8 cellular contexts compared by ENCODE assay signal in genomic region chr17:67824735-67825626, GRCh38. TPM values are rescaled to one million over a fixed set of nuclear protein-coding genes. Genes with fewer than 3 reads are reported as not detected.
A peak's percentile ranks its signal among the peaks of the same experiment; 100 is the strongest.
DNase-seq lines count a peak whose midpoint lies in the region; ATAC-seq, FAIRE-seq and TF ChIP-seq lines count a peak whose summit lies in the region.

Gene BPTF (plus strand): TSS chr17:67825503. CDS start chr17:67825725, 222 bp downstream.

- peak within 1 kb of the TSS; percentile 77 for H2AFZ ChIP-seq in H1 (ENCODE audit: low read length)

- H2BK20ac ChIP-seq in H1 (ENCODE audit: low read length) = no peak within 1 kb of the TSS

- H3K36me3 ChIP-seq in H1 (ENCODE audit: control insufficient read depth in 2 of 4, insufficient read depth in 4 of 4, low read length in 3 of 4) = no peaks in the 10 kb centered on the region

- TF ChIP-seq RAD21 in H1 (IDR thresholded peaks at IDR 0.05 in 1 of 2, conservative IDR thresholded peaks at IDR 0.05 in 1 of 2; ENCODE audit: low read depth in 2 of 2, low read length in 2 of 2) = peak; percentile 37 to 68

- 4% methylated on average over 39 of the region's 88 CpGs; no CpG with 5 or more reads in 1 of the 2 experiments for WGBS in H1 (ENCODE audit: extremely low coverage in 1 of 2, insufficient coverage in 1 of 2, insufficient read length in 1 of 2, insufficient replicate concordance in 2 of 2, low coverage in 1 of 2, low lambda C conversion rate in 2 of 2, missing lambda C conversion rate in 1 of 2), 2 experiments

- H3K27me3 ChIP-seq in H1 (replicated peaks in 1 of 4; ENCODE audit: control insufficient read depth in 3 of 4, extremely low read depth in 1 of 4, insufficient read depth in 3 of 4, low read length in 3 of 4) = no peaks in the 10 kb centered on the region

- peak within 1 kb of the TSS; percentile 99 for H2BK5ac ChIP-seq in H1 (ENCODE audit: low read depth, low read length)

- H4K20me1 ChIP-seq in H1 (replicated peaks in 1 of 2; ENCODE audit: control insufficient read depth in 1 of 2, insufficient read depth in 2 of 2, low read length in 2 of 2) = peaks cover 2 to 3% of the 10 kb centered on the region in 2 experiments

- H3K4me2 ChIP-seq in H1 (ENCODE audit: insufficient read depth in 1 of 2, low read depth in 2 of 2, low read length in 2 of 2) = peak within 1 kb of the TSS; percentile 59 to 89

- H2AK5ac ChIP-seq in H1 (ENCODE audit: low read depth, low read length) = peak within 1 kb of the TSS; percentile 99; the same call in 1 of the 2 replicates

- DNase-seq in COLO829 (ENCODE audit: low spot score) = peak; percentile 62
- peak; percentile 50 for DNase-seq in HS-5 (ENCODE audit: low read depth)
- DNase-seq in NOMO-1 (lab: John Stamatoyannopoulos, UW; ENCODE audit: unreplicated experiment in 2 of 2) = peak; percentile 88 to 93
- peak; percentile 80 to 81 for DNase-seq in activated CD8-positive, alpha-beta memory T cell treated with anti-CD3 and anti-CD28 coated beads for 4 hours (ENCODE audit: low read depth in 2 of 2)
- peak; percentile 70 to 93 for DNase-seq in H1 (ENCODE audit: low read depth in 1 of 2, low spot score in 2 of 2)
- DNase-seq in mesenteric fat pad (ENCODE audit: low spot score) = peak; percentile 98
- DNase-seq in stimulated activated CD8-positive, alpha-beta memory T cell treated with anti-CD3 and anti-CD28 coated beads, Interleukin-15, amount 100 ng/mL, for 24 hours (ENCODE audit: low read depth) = peak; percentile 78

- H3K9ac ChIP-seq in H1 (replicated peaks in 1 of 4; ENCODE audit: extremely low read depth in 1 of 4, low read depth in 3 of 4, low read length in 3 of 4) = peak within 1 kb of the TSS; percentile 86 to 99 (median 93)

- H2BK15ac ChIP-seq in H1 (ENCODE audit: low read length) = peak within 1 kb of the TSS; percentile 96; the same call in 1 of the 2 replicates

- H3K56ac ChIP-seq in H1 (replicated peaks; ENCODE audit: insufficient read length, low read depth, low read length) = peak within 1 kb of the TSS; percentile 97

- no peaks in the 10 kb centered on the region for H3K9me3 ChIP-seq in H1 (ENCODE audit: insufficient read depth in 2 of 2, low read depth in 1 of 2, low read length in 1 of 2)

- peak within 1 kb of the TSS; percentile 65 to 97 (median 90) for H3K4me3 ChIP-seq in H1 (ENCODE audit: extremely low read depth in 1 of 4, insufficient read depth in 2 of 4, low read depth in 3 of 4, low read length in 4 of 4)

- H4K91ac ChIP-seq in H1 (replicated peaks; ENCODE audit: insufficient read length, low read length) = peak within 1 kb of the TSS; percentile 99

- peaks cover 28 to 40% of the 10 kb centered on the region in 2 experiments for H3K79me2 ChIP-seq in H1 (ENCODE audit: control insufficient read depth in 1 of 2, insufficient read depth in 2 of 2, low read length in 2 of 2)

- H4K5ac ChIP-seq in H1 (ENCODE audit: insufficient read length, low read depth, low read length) = peak within 1 kb of the TSS; percentile 100

- peak; percentile 32 to 78; a peak in 2 of 3 replicates for TF ChIP-seq EP300 in H1 (IDR thresholded peaks at IDR 0.05; ENCODE audit: borderline replicate concordance in 1 of 2, low read depth in 2 of 2, low read length in 2 of 2)

- peaks cover 0 to 4% (median 0%) of the 10 kb centered on the region in 4 experiments; a peak in 2 of 7 replicates for H3K4me1 ChIP-seq in H1 (replicated peaks in 1 of 4; ENCODE audit: control insufficient read depth in 3 of 4, insufficient read depth in 4 of 4, low read length in 3 of 4)

- peak within 1 kb of the TSS; percentile 99 for H4K8ac ChIP-seq in H1 (ENCODE audit: extremely low read depth, insufficient read depth, low read length)

- H2BK120ac ChIP-seq in H1 (replicated peaks; ENCODE audit: low read depth, low read length) = peak within 1 kb of the TSS; percentile 98

- H3K4ac ChIP-seq in H1 (replicated peaks; ENCODE audit: insufficient read length, low read depth, low read length) = peak within 1 kb of the TSS; percentile 91

- peak; percentile 77 for ATAC-seq in GM19468 (IDR thresholded peaks at IDR 0.05; ENCODE audit: extremely low read depth, unreplicated experiment)

- FAIRE-seq in H1 (lab: Jason Lieb, UNC) = no peak

- peak; percentile 82 for TF ChIP-seq POLR2A in H1 (IDR thresholded peaks at IDR 0.05; ENCODE audit: control extremely low read depth in 1 of 2, low read depth in 2 of 2, low read length in 2 of 2)

- CTCF ChIA-PET in H1 (lab: Charles Lee; ENCODE audit: partially characterized antibody) = interaction anchor here (0.6 to 8.0 kb wide), 9 partner anchors 10 to 681 kb away, joined by 3 to 78 read pairs (median 3); no protein-coding TSS in a partner anchor

- H3K14ac ChIP-seq in H1 (ENCODE audit: insufficient read length) = peak within 1 kb of the TSS; percentile 25

- peak within 1 kb of the TSS; percentile 100 for H3K18ac ChIP-seq in H1 (ENCODE audit: extremely low read depth, low read length)

- no peaks in the 10 kb centered on the region for H3K79me1 ChIP-seq in H1 (ENCODE audit: low read depth, low read length)

- H3K23me2 ChIP-seq in H1 (ENCODE audit: low read depth, low read length) = no peaks in the 10 kb centered on the region; the same call in 1 of the 2 replicates

- H3K23ac ChIP-seq in H1 (ENCODE audit: insufficient read length) = no peak within 1 kb of the TSS

- H2BK12ac ChIP-seq in H1 (ENCODE audit: low read depth, low read length) = peak within 1 kb of the TSS; percentile 99; the same call in 1 of the 2 replicates

- TF ChIP-seq CTCF in H1 (IDR thresholded peaks at IDR 0.05; ENCODE audit: control extremely low read depth in 1 of 3, insufficient read depth in 1 of 3, low read depth in 1 of 3, low read length in 3 of 3) = peak; percentile 90 to 98 (median 98)

- peak within 1 kb of the TSS; percentile 98 for H3K27ac ChIP-seq in H1 (ENCODE audit: low read depth, low read length)

- POLR2A ChIA-PET in H1 (lab: Charles Lee; ENCODE audit: partially characterized antibody) = interaction anchor here (0.7 to 1.7 kb wide), 11 partner anchors 8 to 212 kb away, joined by 3 to 10 read pairs (median 4); no protein-coding TSS in a partner anchor

TF ChIP-seq in H1, 55 proteins besides CTCF, POLR2A, EP300 and RAD21 (continues in another document):
- TF ChIP-seq, protein P1, sequence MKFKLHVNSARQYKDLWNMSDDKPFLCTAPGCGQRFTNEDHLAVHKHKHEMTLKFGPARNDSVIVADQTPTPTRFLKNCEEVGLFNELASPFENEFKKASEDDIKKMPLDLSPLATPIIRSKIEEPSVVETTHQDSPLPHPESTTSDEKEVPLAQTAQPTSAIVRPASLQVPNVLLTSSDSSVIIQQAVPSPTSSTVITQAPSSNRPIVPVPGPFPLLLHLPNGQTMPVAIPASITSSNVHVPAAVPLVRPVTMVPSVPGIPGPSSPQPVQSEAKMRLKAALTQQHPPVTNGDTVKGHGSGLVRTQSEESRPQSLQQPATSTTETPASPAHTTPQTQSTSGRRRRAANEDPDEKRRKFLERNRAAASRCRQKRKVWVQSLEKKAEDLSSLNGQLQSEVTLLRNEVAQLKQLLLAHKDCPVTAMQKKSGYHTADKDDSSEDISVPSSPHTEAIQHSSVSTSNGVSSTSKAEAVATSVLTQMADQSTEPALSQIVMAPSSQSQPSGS (IDR thresholded peaks at IDR 0.05; ENCODE audit: low read length) = no peak
- TF ChIP-seq CBX5 (IDR thresholded peaks at IDR 0.05; ENCODE audit: low read depth, low read length) (no peak), HDAC2 (IDR thresholded peaks at IDR 0.05; ENCODE audit: borderline replicate concordance in 1 of 2, low read depth in 2 of 2, low read length in 2 of 2) (peak; percentile 19 to 72; a peak in 2 of 4 replicates), CTBP2 (IDR thresholded peaks at IDR 0.05; ENCODE audit: borderline replicate concordance, insufficient read depth, insufficient read length, low read length) (no peak), YY1 (IDR thresholded peaks at IDR 0.05; ENCODE audit: low read depth, low read length) (peak; percentile 97), CHD2 (IDR thresholded peaks at IDR 0.05; ENCODE audit: low read length) (peak; percentile 49; the same call in 1 of the 2 replicates), GABPA (IDR thresholded peaks at IDR 0.05; ENCODE audit: borderline replicate concordance, insufficient read depth, low read length) (0 out of 2 replicates have a peak, but pooled peaks have one; percentile 16), TCF12 (IDR thresholded peaks at IDR 0.05; ENCODE audit: low read depth, low read length) (0 out of 2 replicates have a peak, but pooled peaks have one; percentile 28), SIRT6 (IDR thresholded peaks at IDR 0.05; ENCODE audit: low read length) (no peak), TEAD4 (IDR thresholded peaks at IDR 0.05; ENCODE audit: low read depth, low read length) (peak; percentile 36; the same call in 1 of the 2 replicates), TAF1 (IDR thresholded peaks at IDR 0.05; ENCODE audit: low read depth, low read length) (peak; percentile 97), RBBP5 (IDR thresholded peaks at IDR 0.05; ENCODE audit: borderline replicate concordance, low read depth, low read length) (no peak; the same call in 1 of the 2 replicates), POLR2AphosphoS5 (IDR thresholded peaks at IDR 0.05; ENCODE audit: low read depth, low read length) (peak; percentile 94), SP4 (IDR thresholded peaks at IDR 0.05; ENCODE audit: low read length) (no peak), E2F6 (IDR thresholded peaks at IDR 0.05) (peak; percentile 62), BACH1 (IDR thresholded peaks at IDR 0.05; ENCODE audit: low read length) (no peak), SRF (IDR thresholded peaks at IDR 0.05; ENCODE audit: low read depth, low read length) (no peak)

RNA-seq across cellular contexts. Expression of gene BPTF, which starts in this region (rescaled TPM):
- total RNA-seq in H1 (2021; fragmentation: NEBNext Ultra II Directional; extraction: Animal tissue kit (Norgen Biotek cat#: 25700)) = 223 and 228 TPM in 2 replicates
- 86.0 and 107 TPM in 2 replicates for polyA plus RNA-seq in H1 (2011; rRNA removed)
- polyA plus RNA-seq in H1 (2011; cell fraction: cytosol; rRNA removed) = 77.6 TPM
- 284 TPM for polyA plus RNA-seq in H1 (2011; cell fraction: nucleus; rRNA removed)
- 124 to 166 TPM (median 143 TPM) in 4 replicates for polyA plus RNA-seq in H1 (2012, experiment 1 of 2)
- polyA plus RNA-seq in H1 (2012, experiment 2 of 2) = 6.0 TPM
- polyA plus RNA-seq in H1 (2013, experiment 1 of 2) = 130 TPM
- 114 TPM for polyA plus RNA-seq in H1 (2013, experiment 2 of 2)
- 286 and 392 TPM in 2 replicates for polyA minus RNA-seq in H1 (2011; rRNA and poly(A)+ RNA removed)
- 97.2 TPM for polyA minus RNA-seq in H1 (2011; cell fraction: cytosol; rRNA and poly(A)+ RNA removed)
- 357 TPM for polyA minus RNA-seq in H1 (2011; cell fraction: nucleus; rRNA and poly(A)+ RNA removed)
- 72.6 TPM for total RNA-seq in mesenteric fat pad

Comparison
In these comparisons a context has a peak if more than half of its experiments do, and no peak if none do; other contexts are left out.
1. Peak in every context shown above with its lines: DNase-seq, ATAC-seq, H3K4me3 ChIP-seq and H3K27ac ChIP-seq.